ENCODE assay signal across 19 cellular contexts in genomic region chr9:20996809-20997208, GRCh38. TPM values are rescaled to one million over a fixed set of nuclear protein-coding genes. Genes with fewer than 3 reads are reported as not detected.
DNase-seq lines count a peak whose midpoint lies in the region; ATAC-seq lines count a peak whose summit lies in the region.
"Had no signal": no experiment of that assay in that cellular context is flagged by ENCODE, and none has a peak within 500 bp of the region (broad histone marks: within the 10 kb centered on the region; RNA-seq: fewer than 3 reads in every experiment).

No MANE protein-coding gene starts in this region.

- H3K4me3 Mint-ChIP-seq in CD8-positive, alpha-beta memory T cell, result peak overlapping the region in 4 of 7 donors; percentile 1 to 59 (median 45)
- H3K4me3 Mint-ChIP-seq in activated T-helper 17 cell treated with anti-CD3 and anti-CD28 coated beads, Interleukin-2, amount 50 U/mL, for 72 hours, result no peak overlapping the region
- H3K4me3 Mint-ChIP-seq: activated CD4-positive, alpha-beta T cell treated with anti-CD3 and anti-CD28 coated beads, Interleukin-2, amount 10 ng/mL, durations not matched to agents 24 days and 14 days; stimulated activated memory B cell treated with anti-CD40 and anti-IgM and Interleukin-4, amounts not matched to agents 10 μg/mL and 1 μg/mL and 100 μg/mL, for 72 hours had no signal

- DNase-seq in CD8-positive, alpha-beta memory T cell, result no peak
- no peak for DNase-seq in NCI-H510A treated with DMSO at 0.1 percent for 48 hours (lab: John Stamatoyannopoulos, UW)
- DNase-seq in T-helper 1 cell, result no peak
- DNase-seq: activated CD4-positive, alpha-beta T cell treated with anti-CD3 and anti-CD28 coated beads, Interleukin-2, amount 10 ng/mL, durations not matched to agents 24 days and 14 days; cortex of kidney; DMS79 treated with DMSO at 0.1 percent for 48 hours; heart left ventricle; KG1; NCI-H1930; NCI-H526 treated with DMSO at 0.1 percent for 48 hours; right cardiac atrium; stimulated activated CD4-positive, alpha-beta T cell treated with anti-CD3 and anti-CD28 coated beads, Interleukin-4, amount 100 ng/mL, for 24 hours; upper lobe of right lung had no signal

- no peaks in the 10 kb centered on the region for H3K36me3 ChIP-seq in CD8-positive, alpha-beta memory T cell (ENCODE audit: insufficient read depth, low read length)

- peak overlapping the region; percentile 24 to 96 (median 81) for H3K27ac Mint-ChIP-seq in CD8-positive, alpha-beta memory T cell
- peak overlapping the region; percentile 67 for H3K27ac Mint-ChIP-seq in activated T-helper 17 cell treated with anti-CD3 and anti-CD28 coated beads, Interleukin-2, amount 50 U/mL, for 72 hours
- H3K27ac Mint-ChIP-seq: activated CD4-positive, alpha-beta T cell treated with anti-CD3 and anti-CD28 coated beads, Interleukin-2, amount 10 ng/mL, durations not matched to agents 24 days and 14 days; stimulated activated memory B cell treated with anti-CD40 and anti-IgM and Interleukin-4, amounts not matched to agents 10 μg/mL and 1 μg/mL and 100 μg/mL, for 72 hours had no signal

- no peak overlapping the region for H3K4me3 ChIP-seq in CD8-positive, alpha-beta memory T cell (ENCODE audit: low read length)
- H3K4me3 ChIP-seq: heart left ventricle, upper lobe of right lung had no signal

- peak; percentile 91 for ATAC-seq in GM19035 (IDR thresholded peaks at IDR 0.05; ENCODE audit: unreplicated experiment)
- ATAC-seq in HG03159 (IDR thresholded peaks at IDR 0.05; ENCODE audit: unreplicated experiment), result peak; percentile 56
- no peak for ATAC-seq in activated T-helper 17 cell treated with anti-CD3 and anti-CD28 coated beads, Interleukin-2, amount 50 U/mL, for 72 hours (replicated peaks)
- no peak for ATAC-seq in GM18498 (IDR thresholded peaks at IDR 0.05; ENCODE audit: unreplicated experiment)
- ATAC-seq in HG03520 (IDR thresholded peaks at IDR 0.05; ENCODE audit: unreplicated experiment), result no peak
- ATAC-seq: heart left ventricle, right cardiac atrium, upper lobe of right lung had no signal

- H3K4me1 ChIP-seq in CD8-positive, alpha-beta memory T cell (ENCODE audit: insufficient read depth, low read length), result peaks cover 13% of the 10 kb centered on the region
- H3K4me1 ChIP-seq: heart left ventricle, upper lobe of right lung had no signal

- H3K27ac ChIP-seq in CD8-positive, alpha-beta memory T cell (ENCODE audit: low read depth, low read length), result no peak overlapping the region
- H3K27ac ChIP-seq: upper lobe of right lung had no signal

- CTCF ChIA-PET in CD8-positive, alpha-beta memory T cell (lab: Charles Lee), result no interaction called here

- H3K36me3 Mint-ChIP-seq in CD8-positive, alpha-beta memory T cell, result peaks cover 11 to 42% (median 25%) of the 10 kb centered on the region in 3 donors
- H3K36me3 Mint-ChIP-seq in activated T-helper 17 cell treated with anti-CD3 and anti-CD28 coated beads, Interleukin-2, amount 50 U/mL, for 72 hours (ENCODE audit: low read depth), result peaks cover 19% of the 10 kb centered on the region

- POLR2A ChIA-PET in CD8-positive, alpha-beta memory T cell (lab: Charles Lee), result interaction anchor here (0.9 kb wide), 1 partner anchor 15 kb away, joined by 3 read pairs; no protein-coding TSS in a partner anchor

- H3K9me3 ChIP-seq in CD8-positive, alpha-beta memory T cell (ENCODE audit: low read length), result no peaks in the 10 kb centered on the region
- H3K9me3 ChIP-seq: upper lobe of right lung had no signal

- H3K27me3 ChIP-seq in CD8-positive, alpha-beta memory T cell (ENCODE audit: insufficient read depth, low read length, poor library complexity, severe bottlenecking), result no peaks in the 10 kb centered on the region
- H3K27me3 ChIP-seq: heart left ventricle, upper lobe of right lung had no signal

- no peaks in the 10 kb centered on the region for H3K27me3 Mint-ChIP-seq in CD8-positive, alpha-beta memory T cell
- no peaks in the 10 kb centered on the region for H3K27me3 Mint-ChIP-seq in activated T-helper 17 cell treated with anti-CD3 and anti-CD28 coated beads, Interleukin-2, amount 50 U/mL, for 72 hours
- H3K27me3 Mint-ChIP-seq: activated CD4-positive, alpha-beta T cell treated with anti-CD3 and anti-CD28 coated beads, Interleukin-2, amount 10 ng/mL, durations not matched to agents 24 days and 14 days; stimulated activated memory B cell treated with anti-CD40 and anti-IgM and Interleukin-4, amounts not matched to agents 10 μg/mL and 1 μg/mL and 100 μg/mL, for 72 hours had no signal

- peaks cover 50 to 61% (median 51%) of the 10 kb centered on the region in 3 donors for H3K4me1 Mint-ChIP-seq in CD8-positive, alpha-beta memory T cell
- peaks cover 13% of the 10 kb centered on the region for H3K4me1 Mint-ChIP-seq in activated T-helper 17 cell treated with anti-CD3 and anti-CD28 coated beads, Interleukin-2, amount 50 U/mL, for 72 hours

- peaks cover 2 to 11% (median 5%) of the 10 kb centered on the region in 5 donors for H3K9me3 Mint-ChIP-seq in CD8-positive, alpha-beta memory T cell
- H3K9me3 Mint-ChIP-seq in activated T-helper 17 cell treated with anti-CD3 and anti-CD28 coated beads, Interleukin-2, amount 50 U/mL, for 72 hours, result peaks cover 5% of the 10 kb centered on the region
- H3K9me3 Mint-ChIP-seq: activated CD4-positive, alpha-beta T cell treated with anti-CD3 and anti-CD28 coated beads, Interleukin-2, amount 10 ng/mL, durations not matched to agents 24 days and 14 days had no signal

RNA-seq across cellular contexts. Expression of gene HACD4, which starts 34.6 kb away (rescaled TPM):
- 1 to 10 TPM; 4.4 TPM for total RNA-seq in CD8-positive, alpha-beta memory T cell
- polyA plus RNA-seq in CD8-positive, alpha-beta memory T cell, result 8.3 TPM
- total RNA-seq in activated T-helper 17 cell treated with anti-CD3 and anti-CD28 coated beads, Interleukin-2, amount 50 U/mL, for 72 hours, result 1 to 10 TPM; 2.9 to 4.1 TPM

Comparison
In these comparisons a context has a peak if more than half of its experiments do, and no peak if none do; other contexts are left out.
1. ATAC-seq: peak in GM19035 (single experiment) and HG03159 (single experiment); none in activated T-helper 17 cell treated with anti-CD3 and anti-CD28 coated beads, Interleukin-2, amount 50 U/mL, for 72 hours (single experiment), GM18498 (single experiment) and HG03520 (single experiment).